18 cellular contexts compared by ENCODE assay signal in the genomic region with DNA sequence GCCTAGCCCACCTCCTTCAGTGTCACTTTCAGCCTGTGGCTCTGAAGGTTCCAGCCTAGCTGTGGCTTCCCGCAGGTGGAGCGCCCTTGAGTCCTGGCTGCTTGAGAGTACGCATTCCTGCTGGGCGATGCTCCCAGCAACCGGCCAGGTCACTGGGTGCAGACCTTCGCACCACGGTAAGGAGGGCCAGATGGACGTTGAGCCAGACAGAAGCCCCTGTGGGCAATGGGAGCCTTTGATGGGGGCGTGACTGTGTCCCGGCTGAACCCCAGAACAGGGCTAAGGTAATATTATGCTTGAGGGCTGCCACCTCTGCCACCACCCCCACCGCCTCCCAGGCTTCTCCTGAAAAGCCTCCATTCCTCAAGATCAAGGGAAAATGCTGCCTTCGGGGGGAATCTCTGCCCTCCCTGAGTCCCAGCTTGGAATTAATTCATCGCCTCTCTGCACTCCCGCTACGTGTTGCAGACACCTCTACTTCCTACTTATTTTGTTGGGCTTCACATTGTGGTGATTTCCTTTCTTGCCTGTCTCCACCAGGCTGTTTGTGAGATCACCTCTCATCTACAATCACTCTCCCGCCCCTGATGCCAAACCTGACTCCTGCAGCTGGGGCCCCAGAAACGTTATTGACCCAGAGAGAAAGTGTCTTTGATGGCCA.
DNase-seq lines count a peak whose midpoint lies in the region; ATAC-seq, FAIRE-seq and TF ChIP-seq lines count a peak whose summit lies in the region.
"Had no signal": no experiment of that assay in that cellular context is flagged by ENCODE, and none has a peak within 500 bp of the region (broad histone marks: within the 10 kb centered on the region; RNA-seq: fewer than 3 reads in every experiment).

No MANE protein-coding gene starts in this region.

- H3K4me1 ChIP-seq in neural progenitor cell (peaks cover 29% of the 10 kb centered on the region), HepG2 (ENCODE audit: insufficient read depth, low read length) (no peaks in the 10 kb centered on the region)
- H3K4me1 ChIP-seq: SJSA1 had no signal

- WGBS in HepG2 (ENCODE audit: low lambda C conversion rate), result 31% methylated on average over 6 of the region's 17 CpGs

- DNase-seq in activated naive CD8-positive, alpha-beta T cell treated with anti-CD3 and anti-CD28 coated beads, Interleukin-2, amount 10 ng/mL, durations not matched to agents 7 days and 5 days, result no peak
- DNase-seq in activated naive CD8-positive, alpha-beta T cell treated with anti-CD3 and anti-CD28 coated beads, Interleukin-2, amount 50 U/mL, for 24 hours, result no peak
- DNase-seq in glutamatergic neuron, result no peak
- DNase-seq in neural progenitor cell (ENCODE audit: low spot score), result peak; percentile 9
- no peak for DNase-seq in medulla oblongata (ENCODE audit: extremely low spot score)
- no peak for DNase-seq in KBM-7
- no peak for DNase-seq in HepG2 (ENCODE audit: low spot score)
- DNase-seq: Calu3, KG1, MG63, NCI-H1105 treated with DMSO at 0.1 percent for 48 hours, NCI-H1930, NCI-H2227 treated with DMSO at 0.1 percent for 48 hours, Right ventricle myocardium superior, RPMI8226 had no signal

- no TSS peak for BruUV-seq in HepG2 (replicated peaks; lab: Mats Ljungman, UMichigan)

- H3K36me3 ChIP-seq in neural progenitor cell, result no peaks in the 10 kb centered on the region
- H3K36me3 ChIP-seq in HepG2 (replicated peaks in 1 of 2; ENCODE audit: control insufficient read depth in 1 of 2, insufficient read depth in 2 of 2, low read length in 2 of 2), result no peaks in the 10 kb centered on the region
- H3K36me3 ChIP-seq: MG63, SJSA1 had no signal

- peaks cover 3% of the 10 kb centered on the region for H3K27me3 Mint-ChIP-seq in activated naive CD8-positive, alpha-beta T cell treated with anti-CD3 and anti-CD28 coated beads, Interleukin-2, amount 10 ng/mL, durations not matched to agents 7 days and 5 days
- peaks cover 7% of the 10 kb centered on the region for H3K27me3 Mint-ChIP-seq in activated naive CD8-positive, alpha-beta T cell treated with anti-CD3 and anti-CD28 coated beads, Interleukin-2, amount 50 U/mL, for 24 hours
- H3K27me3 Mint-ChIP-seq in glutamatergic neuron (ENCODE audit: unreplicated experiment), result peaks cover 3% of the 10 kb centered on the region
- peaks cover 6% of the 10 kb centered on the region for H3K27me3 Mint-ChIP-seq in neural progenitor cell (ENCODE audit: insufficient read depth, low read depth)

- ATAC-seq in activated naive CD8-positive, alpha-beta T cell treated with anti-CD3 and anti-CD28 coated beads, Interleukin-2, amount 10 ng/mL, durations not matched to agents 7 days and 5 days (ENCODE audit: low read depth), result no peak
- no peak for ATAC-seq in activated naive CD8-positive, alpha-beta T cell treated with anti-CD3 and anti-CD28 coated beads, Interleukin-2, amount 50 U/mL, for 24 hours
- no peak for ATAC-seq in HepG2

- no peak overlapping the region for H3K4me3 ChIP-seq in neural progenitor cell
- no peak overlapping the region for H3K4me3 ChIP-seq in HepG2 (replicated peaks in 1 of 3; ENCODE audit: insufficient read depth in 1 of 3, low read depth in 2 of 3, low read length in 3 of 3)
- H3K4me3 ChIP-seq: MG63, SJSA1 had no signal

- no peaks in the 10 kb centered on the region for H3K9me3 Mint-ChIP-seq in activated naive CD8-positive, alpha-beta T cell treated with anti-CD3 and anti-CD28 coated beads, Interleukin-2, amount 10 ng/mL, durations not matched to agents 7 days and 5 days
- H3K9me3 Mint-ChIP-seq in activated naive CD8-positive, alpha-beta T cell treated with anti-CD3 and anti-CD28 coated beads, Interleukin-2, amount 50 U/mL, for 24 hours, result no peaks in the 10 kb centered on the region
- no peaks in the 10 kb centered on the region for H3K9me3 Mint-ChIP-seq in glutamatergic neuron (ENCODE audit: unreplicated experiment)
- H3K9me3 Mint-ChIP-seq in neural progenitor cell, result no peaks in the 10 kb centered on the region

- H3F3A ChIP-seq in neural progenitor cell (ENCODE audit: low read depth), result peaks cover 13% of the 10 kb centered on the region

- TF ChIP-seq RAD21 in HepG2 (CRISPR knock-in tag; IDR thresholded peaks at IDR 0.05), result no peak

- TF ChIP-seq EP300 in HepG2 (IDR thresholded peaks at IDR 0.05; ENCODE audit: low read depth in 2 of 2, low read length in 2 of 2), result no peak
- TF ChIP-seq EP300 in HepG2 (CRISPR knock-in tag; IDR thresholded peaks at IDR 0.05; ENCODE audit: borderline replicate concordance), result no peak

- H3K4me3 Mint-ChIP-seq in activated naive CD8-positive, alpha-beta T cell treated with anti-CD3 and anti-CD28 coated beads, Interleukin-2, amount 10 ng/mL, durations not matched to agents 7 days and 5 days, result no peak overlapping the region
- no peak overlapping the region for H3K4me3 Mint-ChIP-seq in activated naive CD8-positive, alpha-beta T cell treated with anti-CD3 and anti-CD28 coated beads, Interleukin-2, amount 50 U/mL, for 24 hours
- peak overlapping the region; percentile 37 for H3K4me3 Mint-ChIP-seq in glutamatergic neuron (ENCODE audit: unreplicated experiment)
- no peak overlapping the region for H3K4me3 Mint-ChIP-seq in neural progenitor cell

- peak overlapping the region; percentile 23 for H3K27ac Mint-ChIP-seq in activated naive CD8-positive, alpha-beta T cell treated with anti-CD3 and anti-CD28 coated beads, Interleukin-2, amount 10 ng/mL, durations not matched to agents 7 days and 5 days
- H3K27ac Mint-ChIP-seq in activated naive CD8-positive, alpha-beta T cell treated with anti-CD3 and anti-CD28 coated beads, Interleukin-2, amount 50 U/mL, for 24 hours, result no peak overlapping the region
- no peak overlapping the region for H3K27ac Mint-ChIP-seq in glutamatergic neuron (ENCODE audit: unreplicated experiment)
- peak overlapping the region; percentile 12 for H3K27ac Mint-ChIP-seq in neural progenitor cell

- H2AFZ ChIP-seq in neural progenitor cell (replicated peaks) (no peak overlapping the region), HepG2 (ENCODE audit: low read length) (no peak overlapping the region)

- H3K4me2 ChIP-seq in neural progenitor cell (peak overlapping the region; percentile 57), HepG2 (ENCODE audit: low read depth, low read length) (no peak overlapping the region)

- intact Hi-C loops in HepG2 (cut with micrococcal nuclease; ENCODE audit: unreplicated experiment), result no loop called here

- CTCF ChIA-PET in HepG2 (lab: Yijun Ruan, JAX; ENCODE audit: low intra/inter-chr PET ratio, low total read pairs), result no interaction called here

- H3K79me2 ChIP-seq in neural progenitor cell (ENCODE audit: low read depth), result no peaks in the 10 kb centered on the region
- H3K79me2 ChIP-seq in HepG2 (ENCODE audit: insufficient read depth, low read length), result no peaks in the 10 kb centered on the region

- H3K9me3 ChIP-seq in neural progenitor cell (ENCODE audit: low read depth), result no peaks in the 10 kb centered on the region
- no peaks in the 10 kb centered on the region for H3K9me3 ChIP-seq in HepG2 (ENCODE audit: low read length)
- H3K9me3 ChIP-seq: MG63, SJSA1 had no signal

- in situ Hi-C loops in KBM-7 (cut with MboI; ENCODE audit: low pct_unique_long_range_greater_than_20kb, low sequenced_read_pairs) (no loop called here), HepG2 (cut with HindIII; ENCODE audit: extremely low pct_ligation_motif_present, low pct_unique_long_range_greater_than_20kb) (no loop called here)

- H3K36me3 Mint-ChIP-seq in activated naive CD8-positive, alpha-beta T cell treated with anti-CD3 and anti-CD28 coated beads, Interleukin-2, amount 10 ng/mL, durations not matched to agents 7 days and 5 days, result no peaks in the 10 kb centered on the region
- no peaks in the 10 kb centered on the region for H3K36me3 Mint-ChIP-seq in activated naive CD8-positive, alpha-beta T cell treated with anti-CD3 and anti-CD28 coated beads, Interleukin-2, amount 50 U/mL, for 24 hours (ENCODE audit: low read depth)
- H3K36me3 Mint-ChIP-seq in glutamatergic neuron (ENCODE audit: unreplicated experiment), result peaks cover 4% of the 10 kb centered on the region
- no peaks in the 10 kb centered on the region for H3K36me3 Mint-ChIP-seq in neural progenitor cell

- H3K4me1 Mint-ChIP-seq in activated naive CD8-positive, alpha-beta T cell treated with anti-CD3 and anti-CD28 coated beads, Interleukin-2, amount 10 ng/mL, durations not matched to agents 7 days and 5 days, result peaks cover 2% of the 10 kb centered on the region
- no peaks in the 10 kb centered on the region for H3K4me1 Mint-ChIP-seq in activated naive CD8-positive, alpha-beta T cell treated with anti-CD3 and anti-CD28 coated beads, Interleukin-2, amount 50 U/mL, for 24 hours
- H3K4me1 Mint-ChIP-seq in glutamatergic neuron (ENCODE audit: low read depth, unreplicated experiment) (peaks cover 9% of the 10 kb centered on the region), neural progenitor cell (peaks cover 17% of the 10 kb centered on the region)

- POLR2A ChIA-PET in activated naive CD8-positive, alpha-beta T cell treated with anti-CD3 and anti-CD28 coated beads, Interleukin-2, amount 10 ng/mL, durations not matched to agents 7 days and 5 days (lab: Charles Lee), result no interaction called here
- POLR2A ChIA-PET in HepG2 (lab: Yijun Ruan, JAX), result no interaction called here

- H3K9ac ChIP-seq in neural progenitor cell, result no peak overlapping the region
- H3K9ac ChIP-seq in HepG2 (ENCODE audit: insufficient read depth, low read depth, low read length), result no peak overlapping the region

- H3K27ac ChIP-seq in neural progenitor cell (no peak overlapping the region), HepG2 (ENCODE audit: extremely low read length, insufficient read depth, low read length) (no peak overlapping the region)
- H3K27ac ChIP-seq: SJSA1 had no signal

- no peak for FAIRE-seq in HepG2 (lab: Jason Lieb, UNC)
- FAIRE-seq: GM19239, H54 had no signal

- TF ChIP-seq POLR2A in HepG2 (IDR thresholded peaks at IDR 0.05; ENCODE audit: insufficient read depth in 1 of 2, low read depth in 2 of 2, low read length in 2 of 2), result no peak

- TF ChIP-seq CTCF in glutamatergic neuron (IDR thresholded peaks at IDR 0.05; ENCODE audit: partially characterized antibody, unreplicated experiment), result no peak
- no peak for TF ChIP-seq CTCF in neural progenitor cell (IDR thresholded peaks at IDR 0.05)
- TF ChIP-seq CTCF in HepG2 (CRISPR knock-in tag; IDR thresholded peaks at IDR 0.05), result no peak

- peaks cover 9% of the 10 kb centered on the region for H3K27me3 ChIP-seq in neural progenitor cell
- peaks cover 2 to 58% of the 10 kb centered on the region in 2 experiments; a peak in 4 of 5 replicates for H3K27me3 ChIP-seq in HepG2 (ENCODE audit: control insufficient read depth in 1 of 2, insufficient read depth in 2 of 2, low read length in 2 of 2)
- H3K27me3 ChIP-seq: SJSA1 had no signal

- no peaks in the 10 kb centered on the region for H4K20me1 ChIP-seq in neural progenitor cell (ENCODE audit: low read depth)
- no peaks in the 10 kb centered on the region for H4K20me1 ChIP-seq in HepG2 (ENCODE audit: insufficient read depth, low read length)

Comparison
In these comparisons a context has a peak if more than half of its experiments do, and no peak if none do; other contexts are left out.
1. H3K27ac Mint-ChIP-seq: peak in activated naive CD8-positive, alpha-beta T cell treated with anti-CD3 and anti-CD28 coated beads, Interleukin-2, amount 10 ng/mL, durations not matched to agents 7 days and 5 days (single experiment) and neural progenitor cell (single experiment); none in activated naive CD8-positive, alpha-beta T cell treated with anti-CD3 and anti-CD28 coated beads, Interleukin-2, amount 50 U/mL, for 24 hours (single experiment) and glutamatergic neuron (single experiment).